Comparison of ENCODE assay signal across 8 cellular contexts in genomic region chr2:24083567-24084385, GRCh38. TPM values are rescaled to one million over a fixed set of nuclear protein-coding genes. Genes with fewer than 3 reads are reported as not detected.
DNase-seq lines count a peak whose midpoint lies in the region; TF ChIP-seq lines count a peak whose summit lies in the region.

No MANE protein-coding gene starts in this region.

- H3K27me3 ChIP-seq in GM06990 (replicated peaks; ENCODE audit: control insufficient read depth, insufficient read depth, low read length) (no peaks in the 10 kb centered on the region), SJCRH30 (no peaks in the 10 kb centered on the region), colonic mucosa (no peaks in the 10 kb centered on the region), liver (ENCODE audit: control insufficient read depth in 4 of 4, insufficient read depth in 4 of 4, low read length in 3 of 4) (no peaks in the 10 kb centered on the region)

- peak; percentile 50 for DNase-seq in 8988T
- peak; percentile 86 for DNase-seq in GM06990 (ENCODE audit: extremely low read depth, insufficient read length)
- peak; percentile 90 for DNase-seq in HCEC 1CT
- DNase-seq in LNCaP clone FGC (ENCODE audit: low read depth): peak; percentile 48
- DNase-seq in SJCRH30: peak; percentile 99
- peak; percentile 94 for DNase-seq in colonic mucosa
- DNase-seq in stromal cell of bone marrow (ENCODE audit: low read depth): peak; percentile 66

- H3K9me3 ChIP-seq in SJCRH30 (replicated peaks) (no peaks in the 10 kb centered on the region), colonic mucosa (no peaks in the 10 kb centered on the region), liver (ENCODE audit: control insufficient read depth in 4 of 4, low read length in 3 of 4) (no peaks in the 10 kb centered on the region)

- intact Hi-C loops in colonic mucosa (cut with DNase I): no loop called here

- H3K4me1 ChIP-seq in SJCRH30: peaks cover 41% of the 10 kb centered on the region
- no peaks in the 10 kb centered on the region for H3K4me1 ChIP-seq in colonic mucosa
- peaks cover 0 to 21% (median 15%) of the 10 kb centered on the region in 4 donors for H3K4me1 ChIP-seq in liver (ENCODE audit: control insufficient read depth in 4 of 4, insufficient read depth in 4 of 4, low read length in 3 of 4)

- H3K27ac ChIP-seq in SJCRH30 (peak overlapping the region; percentile 96), colonic mucosa (peak overlapping the region; percentile 99), liver (ENCODE audit: low read depth in 1 of 2, low read length in 2 of 2) (peak overlapping the region; percentile 84 to 87)

- no peak for TF ChIP-seq CTCF in GM06990 (IDR thresholded peaks at IDR 0.05; ENCODE audit: insufficient read depth, low read length, poor library complexity, severe bottlenecking)
- no peak for TF ChIP-seq CTCF in LNCaP clone FGC (IDR thresholded peaks at IDR 0.05; ENCODE audit: control insufficient read depth, extremely low read depth, insufficient read depth)
- no peak for TF ChIP-seq CTCF in colonic mucosa (IDR thresholded peaks at IDR 0.05)
- TF ChIP-seq CTCF in liver (IDR thresholded peaks at IDR 0.05; ENCODE audit: low read depth, low read length, missing input control): no peak

- no peak for TF ChIP-seq RAD21 in liver (IDR thresholded peaks at IDR 0.05)

- H3K36me3 ChIP-seq in GM06990 (ENCODE audit: control insufficient read depth, insufficient read depth, low read length) (peaks cover 3% of the 10 kb centered on the region), SJCRH30 (peaks cover 16% of the 10 kb centered on the region), colonic mucosa (no peaks in the 10 kb centered on the region), liver (ENCODE audit: control insufficient read depth in 4 of 4, insufficient read depth in 3 of 4, low read depth in 1 of 4, low read length in 3 of 4) (peaks cover 0 to 2% (median 0%) of the 10 kb centered on the region in 4 donors)

- H3K4me3 ChIP-seq in GM06990 (replicated peaks; ENCODE audit: low read depth, low read length) (peak overlapping the region; percentile 77), LNCaP clone FGC (ENCODE audit: low read depth, low read length) (peak overlapping the region; percentile 57), SJCRH30 (peak overlapping the region; percentile 73), colonic mucosa (peak overlapping the region; percentile 63), liver (ENCODE audit: low read depth in 1 of 3, low read length in 3 of 3) (peak overlapping the region; percentile 49 to 71 (median 58))

- H3K9ac ChIP-seq in colonic mucosa (ENCODE audit: low read depth in 2 of 2, low read length in 2 of 2): peak overlapping the region; percentile 90 to 93
- peak overlapping the region in 1 of 2 donors; percentile 26 for H3K9ac ChIP-seq in liver (ENCODE audit: low read depth in 1 of 2, low read length in 2 of 2)

- WGBS in liver: 19% methylated on average over 30 of the region's 30 CpGs

TF ChIP-seq in liver, 16 proteins besides CTCF, POLR2A, EP300 and RAD21:
- TF ChIP-seq REST (IDR thresholded peaks at IDR 0.05): no peak
- TF ChIP-seq RXRA (IDR thresholded peaks at IDR 0.05): peak; percentile 76 to 97
- TF ChIP-seq JUND (IDR thresholded peaks at IDR 0.05): no peak
- TF ChIP-seq YY1 (IDR thresholded peaks at IDR 0.05): peak; percentile 42
- no peak for TF ChIP-seq NR2F2 (IDR thresholded peaks at IDR 0.05)
- peak; percentile 71 for TF ChIP-seq SP1 (IDR thresholded peaks at IDR 0.05)
- TF ChIP-seq TAF1 (conservative IDR thresholded peaks at IDR 0.05): peak; percentile 30
- peak; percentile 76 to 81 for TF ChIP-seq HNF4A (conservative IDR thresholded peaks at IDR 0.05)
- TF ChIP-seq FOXA2 (IDR thresholded peaks at IDR 0.05): no peak
- no peak for TF ChIP-seq ZBTB33 (IDR thresholded peaks at IDR 0.05)
- TF ChIP-seq HNF4G (IDR thresholded peaks at IDR 0.05): no peak

RNA-seq across cellular contexts. Expression of gene TP53I3, which starts 0.9 kb away (rescaled TPM):
- 38.6 and 42.1 TPM in 2 replicates for total RNA-seq in SJCRH30 (2014; rRNA removed; shearing (Covaris generic))
- total RNA-seq in colonic mucosa: 10 to 100 TPM; 58.8 to 67.5 TPM
- total RNA-seq in liver: 10 to 100 TPM in 1 of 2 donors, 1 to 10 TPM in 1; 10.0 to 19.5 TPM
- polyA plus RNA-seq in liver: 10 to 100 TPM in 1 of 2 donors, 1 to 10 TPM in 1; 6.6 to 11.4 TPM

RNA-seq across cellular contexts. Expression of gene SF3B6, which starts 7.7 kb away (rescaled TPM):
- total RNA-seq in SJCRH30 (2014; rRNA removed; shearing (Covaris generic)): 357 and 360 TPM in 2 replicates
- total RNA-seq in colonic mucosa (10 to 100 TPM; 86.9 to 90.1 TPM), liver (10 to 100 TPM; 31.0 to 86.6 TPM)
- polyA plus RNA-seq in liver: 100 to 1,000 TPM in 1 of 2 donors, 10 to 100 TPM in 1; 64.6 to 104 TPM

RNA-seq across cellular contexts. Expression of gene FKBP1B, which starts 34.2 kb away (rescaled TPM):
- 41.8 and 47.2 TPM in 2 replicates for total RNA-seq in SJCRH30 (2014; rRNA removed; shearing (Covaris generic))
- total RNA-seq in colonic mucosa (10 to 100 TPM in 1 of 2 donors, 1 to 10 TPM in 1; 8.0 to 11.8 TPM), liver (10 to 100 TPM in 1 of 2 donors, 1 to 10 TPM in 1; 3.6 to 23.6 TPM)
- 10 to 100 TPM in 1 of 2 donors, 1 to 10 TPM in 1; 7.8 to 15.3 TPM for polyA plus RNA-seq in liver

RNA-seq across cellular contexts. Expression of gene WDCP, which starts 36.6 kb away (rescaled TPM):
- total RNA-seq in SJCRH30 (2014; rRNA removed; shearing (Covaris generic)): 45.5 and 46.2 TPM in 2 replicates
- total RNA-seq in colonic mucosa: 1 to 10 TPM; 4.5 to 6.8 TPM
- total RNA-seq in liver: 1 to 10 TPM; 6.0 TPM
- polyA plus RNA-seq in liver: 1 to 10 TPM; 2.0 to 2.9 TPM

RNA-seq across cellular contexts. Expression of gene PFN4, which starts 39.4 kb away (rescaled TPM):
- 0.53 and 0.81 TPM in 2 replicates for total RNA-seq in SJCRH30 (2014; rRNA removed; shearing (Covaris generic))
- total RNA-seq in colonic mucosa: under 1 TPM in 1 of 2 donors, not detected in 1; 0.27 TPM
- total RNA-seq in liver: under 1 TPM in 1 of 2 donors, not detected in 1; 0.51 TPM
- polyA plus RNA-seq in liver: under 1 TPM; 0.12 to 0.40 TPM

Comparison
In these comparisons a context has a peak if more than half of its experiments do, and no peak if none do; other contexts are left out.
1. Peak in every context shown above with its lines: DNase-seq, H3K4me3 ChIP-seq and H3K27ac ChIP-seq.
2. DNase-seq: peak in every context shown above with its lines; median percentile 99 in SJCRH30; 94 in colonic mucosa; 90 in HCEC 1CT; 86 in GM06990; 66 in stromal cell of bone marrow; 50 in 8988T; 48 in LNCaP clone FGC.